In genomic region chr7:71348751-71349415, GRCh38 we compare ENCODE assay signal across 19 cellular contexts.
A peak's percentile ranks its signal among the peaks of the same experiment; 100 is the strongest.
DNase-seq lines count a peak whose midpoint lies in the region; ATAC-seq and TF ChIP-seq lines count a peak whose summit lies in the region.
"Had no signal": no experiment of that assay in that cellular context is flagged by ENCODE, and none has a peak within 500 bp of the region (broad histone marks: within the 10 kb centered on the region; RNA-seq: fewer than 3 reads in every experiment).

No MANE protein-coding gene starts in this region.

- H3K27me3 ChIP-seq in H7 (ENCODE audit: control insufficient read depth, insufficient read depth, low read length) (no peaks in the 10 kb centered on the region), gastroesophageal sphincter (no peaks in the 10 kb centered on the region), prostate gland (replicated peaks; ENCODE audit: insufficient read depth) (no peaks in the 10 kb centered on the region)
- H3K27me3 ChIP-seq: heart right ventricle, thyroid gland had no signal

- TF ChIP-seq POLR2A in gastroesophageal sphincter (IDR thresholded peaks at IDR 0.05) = no peak
- TF ChIP-seq POLR2A in prostate gland (IDR thresholded peaks at IDR 0.05) = no peak

- WGBS in gastroesophageal sphincter (ENCODE audit: low coverage in 1 of 2), 2 donors = 20 to 43% methylated on average over 10 to 11 of the region's 11 CpGs
- 10% methylated on average over 11 of the region's 11 CpGs for whole genome bisulfite sequencing in prostate gland

- H3K4me1 ChIP-seq in gastroesophageal sphincter = peaks cover 0 to 23% (median 0%) of the 10 kb centered on the region in 3 donors
- no peaks in the 10 kb centered on the region for H3K4me1 ChIP-seq in prostate gland (replicated peaks)

- H3K4me3 ChIP-seq in H7 (ENCODE audit: insufficient read depth, low read depth, low read length) = no peak overlapping the region
- peak overlapping the region; percentile 21 to 29 for H3K4me3 ChIP-seq in gastroesophageal sphincter
- H3K4me3 ChIP-seq in prostate gland = no peak overlapping the region
- H3K4me3 ChIP-seq: heart right ventricle, mucosa of descending colon, skin epidermis, thyroid gland had no signal

- intact Hi-C loops in prostate gland (cut with DNase I) = no loop called here

- ATAC-seq in gastroesophageal sphincter = peak; percentile 40
- no peak for ATAC-seq in HG03139 (IDR thresholded peaks at IDR 0.05; ENCODE audit: unreplicated experiment)
- ATAC-seq: mucosa of descending colon had no signal

- H3K27ac ChIP-seq in gastroesophageal sphincter (peak overlapping the region in 3 of 4 donors; percentile 22 to 58 (median 57)), prostate gland (peak overlapping the region; percentile 26 to 47)
- H3K27ac ChIP-seq: heart right ventricle, skin epidermis, thyroid gland had no signal

- peaks cover 0 to 18% (median 0%) of the 10 kb centered on the region in 3 donors for H3K9me3 ChIP-seq in gastroesophageal sphincter
- no peaks in the 10 kb centered on the region for H3K9me3 ChIP-seq in prostate gland
- H3K9me3 ChIP-seq: thyroid gland had no signal

- TF ChIP-seq CTCF in gastroesophageal sphincter (IDR thresholded peaks at IDR 0.05) = no peak
- peak in 1 of 4 experiments; percentile 14 for TF ChIP-seq CTCF in prostate gland (IDR thresholded peaks at IDR 0.05)

- DNase-seq in H7 = peak; percentile 22
- peak; percentile 14 to 68 for DNase-seq in NCI-H524 (lab: John Stamatoyannopoulos, UW)
- DNase-seq in prostate gland (ENCODE audit: low spot score) = peak; percentile 58
- no peak for DNase-seq in NCI-H510A treated with DMSO at 0.1 percent for 48 hours (lab: John Stamatoyannopoulos, UW)
- no peak for DNase-seq in HuH-7.5 (ENCODE audit: low spot score)
- no peak for DNase-seq in NCI-H146 (lab: John Stamatoyannopoulos, UW)
- DNase-seq: activated CD4-positive, CD25-positive, alpha-beta regulatory T cell treated with anti-CD3 and anti-CD28 coated beads, Interleukin-2, amount 50 U/mL, for 72 hours; activated gamma-delta T cell treated with Interleukin-2 at 50 U/mL for 16 hours; dermis blood vessel endothelial cell; heart right ventricle; HFFc6; mucosa of descending colon; NCI-H1092; NCI-H2227 treated with DMSO at 0.1 percent for 48 hours; OCI-M1; thyroid gland had no signal

- H3K36me3 ChIP-seq in H7 (replicated peaks; ENCODE audit: control insufficient read depth, insufficient read depth, low read length) (no peaks in the 10 kb centered on the region), gastroesophageal sphincter (no peaks in the 10 kb centered on the region), prostate gland (no peaks in the 10 kb centered on the region)
- H3K36me3 ChIP-seq: heart right ventricle, thyroid gland had no signal

- TF ChIP-seq EP300 in gastroesophageal sphincter (IDR thresholded peaks at IDR 0.05) = no peak

Comparison
In these comparisons a context has a peak if more than half of its experiments do, and no peak if none do; other contexts are left out.
1. DNase-seq: peak in H7 (single experiment), NCI-H524 (2 of 2) and prostate gland (single experiment); none in NCI-H510A treated with DMSO at 0.1 percent for 48 hours (single experiment), HuH-7.5 (single experiment) and NCI-H146 (single experiment).
2. H3K4me3 ChIP-seq: peak in gastroesophageal sphincter (2 of 2); none in H7 (single experiment) and prostate gland (0 of 2).